Comparison of ENCODE assay signal across 1 cellular context in genomic region chr15:69574506-69574905, GRCh38.
TF ChIP-seq lines count a peak whose summit lies in the region.

No MANE protein-coding gene starts in this region.

TF ChIP-seq in GM23338, 12 proteins besides CTCF, POLR2A, EP300 and RAD21 (continued from another document):
- TF ChIP-seq ZNF462 (CRISPR knock-in tag; IDR thresholded peaks at IDR 0.05) (no peak), EZH2phosphoT487 (IDR thresholded peaks at IDR 0.05; ENCODE audit: unreplicated experiment) (no peak), ZNF331 (CRISPR knock-in tag; IDR thresholded peaks at IDR 0.05; ENCODE audit: low read depth) (no peak), NANOG (IDR thresholded peaks at IDR 0.05; ENCODE audit: borderline replicate concordance) (no peak)
